ENCODE assay signal across 18 cellular contexts in the genomic region with DNA sequence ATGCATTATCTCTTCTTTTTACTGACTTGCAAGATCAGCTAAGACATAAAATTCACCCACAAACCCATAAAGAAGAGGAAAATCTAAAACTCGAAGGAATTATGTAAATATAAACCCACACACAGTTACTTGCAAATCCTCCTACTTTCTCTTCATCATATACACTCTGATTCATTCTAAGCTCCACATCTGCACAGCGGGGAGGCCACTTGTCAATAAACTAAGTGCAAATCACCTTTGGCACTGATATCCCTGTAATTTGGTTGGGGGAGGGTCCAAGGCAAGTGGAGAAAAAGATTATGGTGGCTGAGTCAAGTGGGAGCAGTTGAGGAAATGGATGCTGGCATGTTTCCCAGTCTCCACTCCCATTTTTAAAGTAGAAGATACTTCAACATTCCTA.
DNase-seq lines count a peak whose midpoint lies in the region; ATAC-seq and TF ChIP-seq lines count a peak whose summit lies in the region.
"Had no signal": no experiment of that assay in that cellular context is flagged by ENCODE, and none has a peak within 500 bp of the region (broad histone marks: within the 10 kb centered on the region; RNA-seq: fewer than 3 reads in every experiment).

No MANE protein-coding gene starts in this region.

- no peak overlapping the region for H3K4me3 Mint-ChIP-seq in neural crest cell
- no peak overlapping the region for H3K4me3 Mint-ChIP-seq in WTC11
- no peak overlapping the region for H3K4me3 Mint-ChIP-seq in progenitor cell of endocrine pancreas (ENCODE audit: low read depth)
- H3K4me3 Mint-ChIP-seq: CD8-positive, alpha-beta T cell had no signal

- POLR2A ChIA-PET in WTC11 (lab: Charles Lee), result no interaction called here

- TF ChIP-seq CTCF in neural crest cell (conservative IDR thresholded peaks at IDR 0.05) (no peak), WTC11 (IDR thresholded peaks at IDR 0.05) (no peak), progenitor cell of endocrine pancreas (IDR thresholded peaks at IDR 0.05; ENCODE audit: unreplicated experiment) (no peak)

- no peak for ATAC-seq in WTC11
- ATAC-seq: CD8-positive, alpha-beta T cell had no signal

- no peaks in the 10 kb centered on the region for H3K27me3 Mint-ChIP-seq in neural crest cell (ENCODE audit: low read depth)
- H3K27me3 Mint-ChIP-seq in WTC11 (ENCODE audit: low read depth), result no peaks in the 10 kb centered on the region
- H3K27me3 Mint-ChIP-seq in progenitor cell of endocrine pancreas, result peaks cover 33% of the 10 kb centered on the region

- H3K9me3 Mint-ChIP-seq in neural crest cell, result no peaks in the 10 kb centered on the region
- peaks cover 13% of the 10 kb centered on the region; the same call in 1 of the 2 replicates for H3K9me3 Mint-ChIP-seq in WTC11
- H3K9me3 Mint-ChIP-seq in progenitor cell of endocrine pancreas (ENCODE audit: low read depth), result no peaks in the 10 kb centered on the region
- H3K9me3 Mint-ChIP-seq: CD8-positive, alpha-beta T cell had no signal

- peak overlapping the region; percentile 3 for H3K27ac Mint-ChIP-seq in neural crest cell (ENCODE audit: unreplicated experiment)
- no peak overlapping the region for H3K27ac Mint-ChIP-seq in WTC11
- no peak overlapping the region for H3K27ac Mint-ChIP-seq in progenitor cell of endocrine pancreas
- H3K27ac Mint-ChIP-seq: CD8-positive, alpha-beta T cell had no signal

- CTCF ChIA-PET in WTC11 (lab: Charles Lee), result interaction anchor here (1.0 kb wide), 1 partner anchor 15 kb away, joined by 3 read pairs; no protein-coding TSS in a partner anchor

- no peaks in the 10 kb centered on the region for H3K4me1 Mint-ChIP-seq in neural crest cell
- H3K4me1 Mint-ChIP-seq in WTC11, result peaks cover 3% of the 10 kb centered on the region; the same call in 1 of the 2 replicates
- H3K4me1 Mint-ChIP-seq in progenitor cell of endocrine pancreas (ENCODE audit: low read depth), result peaks cover 2% of the 10 kb centered on the region

- peak; percentile 23 to 47 for DNase-seq in NCI-H2081 (lab: John Stamatoyannopoulos, UW)
- DNase-seq in NCI-H2081 treated with DMSO at 0.1 percent for 48 hours (lab: John Stamatoyannopoulos, UW), result no peak
- DNase-seq in NCI-H1105 treated with DMSO at 0.1 percent for 48 hours (lab: John Stamatoyannopoulos, UW), result peak; percentile 89
- DNase-seq in NCI-H748 treated with DMSO at 0.1 percent for 48 hours (lab: John Stamatoyannopoulos, UW), result peak; percentile 16
- no peak for DNase-seq in neural crest cell (ENCODE audit: low read depth, low spot score)
- DNase-seq in activated CD8-positive, alpha-beta memory T cell treated with anti-CD3 and anti-CD28 coated beads for 24 hours, result no peak
- DNase-seq in WTC11 (ENCODE audit: low spot score), result no peak
- DNase-seq in progenitor cell of endocrine pancreas (ENCODE audit: low spot score, unreplicated experiment), result no peak
- DNase-seq: 8988T; CD8-positive, alpha-beta T cell; DMS 273 treated with DMSO at 0.1 percent for 48 hours; EL; H7; Karpas-422; NCI-H510A treated with DMSO at 0.1 percent for 48 hours; SHP77; SK-N-SH; T-helper 1 cell had no signal

- H3K36me3 Mint-ChIP-seq in neural crest cell (ENCODE audit: low read depth), result no peaks in the 10 kb centered on the region
- no peaks in the 10 kb centered on the region for H3K36me3 Mint-ChIP-seq in WTC11
- no peaks in the 10 kb centered on the region for H3K36me3 Mint-ChIP-seq in progenitor cell of endocrine pancreas (ENCODE audit: insufficient read depth)
- H3K36me3 Mint-ChIP-seq: CD8-positive, alpha-beta T cell had no signal

TF ChIP-seq in WTC11, 78 proteins besides CTCF, POLR2A, EP300 and RAD21:
- TF ChIP-seq, protein P1, sequence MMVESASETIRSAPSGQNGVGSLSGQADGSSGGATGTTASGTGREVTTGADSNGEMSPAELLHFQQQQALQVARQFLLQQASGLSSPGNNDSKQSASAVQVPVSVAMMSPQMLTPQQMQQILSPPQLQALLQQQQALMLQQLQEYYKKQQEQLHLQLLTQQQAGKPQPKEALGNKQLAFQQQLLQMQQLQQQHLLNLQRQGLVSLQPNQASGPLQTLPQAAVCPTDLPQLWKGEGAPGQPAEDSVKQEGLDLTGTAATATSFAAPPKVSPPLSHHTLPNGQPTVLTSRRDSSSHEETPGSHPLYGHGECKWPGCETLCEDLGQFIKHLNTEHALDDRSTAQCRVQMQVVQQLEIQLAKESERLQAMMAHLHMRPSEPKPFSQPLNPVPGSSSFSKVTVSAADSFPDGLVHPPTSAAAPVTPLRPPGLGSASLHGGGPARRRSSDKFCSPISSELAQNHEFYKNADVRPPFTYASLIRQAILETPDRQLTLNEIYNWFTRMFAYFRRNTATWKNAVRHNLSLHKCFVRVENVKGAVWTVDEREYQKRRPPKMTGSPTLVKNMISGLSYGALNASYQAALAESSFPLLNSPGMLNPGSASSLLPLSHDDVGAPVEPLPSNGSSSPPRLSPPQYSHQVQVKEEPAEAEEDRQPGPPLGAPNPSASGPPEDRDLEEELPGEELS (CRISPR knock-in tag; IDR thresholded peaks at IDR 0.05), result no peak
- TF ChIP-seq, protein P2, sequence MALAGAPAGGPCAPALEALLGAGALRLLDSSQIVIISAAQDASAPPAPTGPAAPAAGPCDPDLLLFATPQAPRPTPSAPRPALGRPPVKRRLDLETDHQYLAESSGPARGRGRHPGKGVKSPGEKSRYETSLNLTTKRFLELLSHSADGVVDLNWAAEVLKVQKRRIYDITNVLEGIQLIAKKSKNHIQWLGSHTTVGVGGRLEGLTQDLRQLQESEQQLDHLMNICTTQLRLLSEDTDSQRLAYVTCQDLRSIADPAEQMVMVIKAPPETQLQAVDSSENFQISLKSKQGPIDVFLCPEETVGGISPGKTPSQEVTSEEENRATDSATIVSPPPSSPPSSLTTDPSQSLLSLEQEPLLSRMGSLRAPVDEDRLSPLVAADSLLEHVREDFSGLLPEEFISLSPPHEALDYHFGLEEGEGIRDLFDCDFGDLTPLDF (CRISPR knock-in tag; IDR thresholded peaks at IDR 0.05), result no peak
- TF ChIP-seq GRHL2 (CRISPR knock-in tag; IDR thresholded peaks at IDR 0.05; ENCODE audit: insufficient replicate concordance, severe bottlenecking) (no peak), IRF2 (CRISPR knock-in tag; IDR thresholded peaks at IDR 0.05; ENCODE audit: borderline replicate concordance, low read depth) (no peak)
- TF ChIP-seq, protein P3, sequence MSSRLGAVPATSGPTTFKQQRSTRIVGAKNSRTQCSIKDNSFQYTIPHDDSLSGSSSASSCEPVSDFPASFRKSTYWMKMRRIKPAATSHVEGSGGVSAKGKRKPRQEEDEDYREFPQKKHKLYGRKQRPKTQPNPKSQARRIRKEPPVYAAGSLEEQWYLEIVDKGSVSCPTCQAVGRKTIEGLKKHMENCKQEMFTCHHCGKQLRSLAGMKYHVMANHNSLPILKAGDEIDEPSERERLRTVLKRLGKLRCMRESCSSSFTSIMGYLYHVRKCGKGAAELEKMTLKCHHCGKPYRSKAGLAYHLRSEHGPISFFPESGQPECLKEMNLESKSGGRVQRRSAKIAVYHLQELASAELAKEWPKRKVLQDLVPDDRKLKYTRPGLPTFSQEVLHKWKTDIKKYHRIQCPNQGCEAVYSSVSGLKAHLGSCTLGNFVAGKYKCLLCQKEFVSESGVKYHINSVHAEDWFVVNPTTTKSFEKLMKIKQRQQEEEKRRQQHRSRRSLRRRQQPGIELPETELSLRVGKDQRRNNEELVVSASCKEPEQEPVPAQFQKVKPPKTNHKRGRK (CRISPR knock-in tag; IDR thresholded peaks at IDR 0.05; ENCODE audit: borderline replicate concordance), result no peak

Comparison
In these comparisons a context has a peak if more than half of its experiments do, and no peak if none do; other contexts are left out.
1. DNase-seq: peak in NCI-H2081 (2 of 2), NCI-H1105 treated with DMSO at 0.1 percent for 48 hours (single experiment) and NCI-H748 treated with DMSO at 0.1 percent for 48 hours (single experiment); none in NCI-H2081 treated with DMSO at 0.1 percent for 48 hours (single experiment), neural crest cell (single experiment), activated CD8-positive, alpha-beta memory T cell treated with anti-CD3 and anti-CD28 coated beads for 24 hours (single experiment), WTC11 (single experiment) and progenitor cell of endocrine pancreas (single experiment).